In genomic region chr14:20688167-20688839, GRCh38 we compare ENCODE assay signal across 1 cellular context.
TF ChIP-seq lines count a peak whose summit lies in the region.

Gene ANG (plus strand): TSS chr14:20688764. CDS start chr14:20693565, 4,801 bp downstream.

TF ChIP-seq in HepG2, 621 proteins besides CTCF, POLR2A, EP300 and RAD21 (continued from another document and continues in another):
- no peak for TF ChIP-seq PBX2 (CRISPR knock-in tag; IDR thresholded peaks at IDR 0.05)
- TF ChIP-seq ZNF687 (CRISPR knock-in tag; IDR thresholded peaks at IDR 0.05) = no peak
- TF ChIP-seq TOPORS (CRISPR knock-in tag; IDR thresholded peaks at IDR 0.05) = no peak
- TF ChIP-seq HOXA9 (CRISPR knock-in tag; IDR thresholded peaks at IDR 0.05; ENCODE audit: borderline replicate concordance) = no peak
- no peak for TF ChIP-seq ZNF800 (CRISPR knock-in tag; IDR thresholded peaks at IDR 0.05)
- TF ChIP-seq CEBPB (IDR thresholded peaks at IDR 0.05; ENCODE audit: borderline replicate concordance, low read depth, low read length) = no peak
- TF ChIP-seq ZNF724P (CRISPR knock-in tag; IDR thresholded peaks at IDR 0.05; ENCODE audit: borderline replicate concordance) = no peak
- TF ChIP-seq HNRNPLL (IDR thresholded peaks at IDR 0.05; ENCODE audit: low read depth, low read length, poor library complexity, severe bottlenecking) = no peak
- no peak for TF ChIP-seq ONECUT2 (CRISPR knock-in tag; IDR thresholded peaks at IDR 0.05)
- TF ChIP-seq ZBTB39 (CRISPR knock-in tag; IDR thresholded peaks at IDR 0.05) = no peak
- peak; percentile 73 for TF ChIP-seq PRPF4 (IDR thresholded peaks at IDR 0.05; ENCODE audit: low read depth, low read length, poor library complexity, severe bottlenecking)
- no peak; the same call in 1 of the 2 replicates for TF ChIP-seq ZBTB4 (CRISPR knock-in tag; IDR thresholded peaks at IDR 0.05; ENCODE audit: borderline replicate concordance)
- no peak for TF ChIP-seq MATR3 (CRISPR knock-in tag; IDR thresholded peaks at IDR 0.05)
- no peak for TF ChIP-seq CBFB (CRISPR knock-in tag; IDR thresholded peaks at IDR 0.05)
- TF ChIP-seq ZNF577 (CRISPR knock-in tag; IDR thresholded peaks at IDR 0.05; ENCODE audit: borderline replicate concordance, low read depth) = no peak
- no peak for TF ChIP-seq ZBTB43 (CRISPR knock-in tag; conservative IDR thresholded peaks at IDR 0.05)
- TF ChIP-seq SATB2 (CRISPR knock-in tag; IDR thresholded peaks at IDR 0.05) = no peak
- TF ChIP-seq ZNF773 (CRISPR knock-in tag; IDR thresholded peaks at IDR 0.05; ENCODE audit: borderline replicate concordance) = no peak
- TF ChIP-seq BATF2 (CRISPR knock-in tag; IDR thresholded peaks at IDR 0.05) = no peak
- TF ChIP-seq WIZ (CRISPR knock-in tag; IDR thresholded peaks at IDR 0.05) = no peak
- no peak for TF ChIP-seq ZNF431 (CRISPR knock-in tag; IDR thresholded peaks at IDR 0.05; ENCODE audit: borderline replicate concordance, low read depth)
- no peak; the same call in 1 of the 2 replicates for TF ChIP-seq AHDC1 (CRISPR knock-in tag; IDR thresholded peaks at IDR 0.05; ENCODE audit: borderline replicate concordance)
- no peak for TF ChIP-seq MBNL3 (CRISPR knock-in tag; conservative IDR thresholded peaks at IDR 0.05)
- no peak for TF ChIP-seq ZNF768 (CRISPR knock-in tag; IDR thresholded peaks at IDR 0.05)
- peak; percentile 32; the same call in 1 of the 2 replicates for TF ChIP-seq UBTF (CRISPR knock-in tag; IDR thresholded peaks at IDR 0.05)
- no peak for TF ChIP-seq ZNF776 (CRISPR knock-in tag; IDR thresholded peaks at IDR 0.05)
- no peak; the same call in 1 of the 2 replicates for TF ChIP-seq PATZ1 (CRISPR knock-in tag; IDR thresholded peaks at IDR 0.05)
